2 cellular contexts compared by ENCODE assay signal in genomic region chr14:61300209-61300608, GRCh38.
TF ChIP-seq lines count a peak whose summit lies in the region.

No MANE protein-coding gene starts in this region.

TF ChIP-seq in GM23338, 12 proteins besides CTCF, POLR2A, EP300 and RAD21 (continued from another document):
- TF ChIP-seq POLR2AphosphoS5 (IDR thresholded peaks at IDR 0.05; ENCODE audit: low read depth) (no peak), EZH2phosphoT487 (IDR thresholded peaks at IDR 0.05; ENCODE audit: unreplicated experiment) (no peak), ETS1 (IDR thresholded peaks at IDR 0.05) (no peak), CREB1 (CRISPR knock-in tag; IDR thresholded peaks at IDR 0.05; ENCODE audit: low read depth) (no peak), ZNF114 (CRISPR knock-in tag; IDR thresholded peaks at IDR 0.05) (no peak), ZNF462 (CRISPR knock-in tag; IDR thresholded peaks at IDR 0.05) (no peak), JUNB (IDR thresholded peaks at IDR 0.05; ENCODE audit: unreplicated experiment) (no peak), ZNF331 (CRISPR knock-in tag; IDR thresholded peaks at IDR 0.05; ENCODE audit: low read depth) (no peak), EZH2 (IDR thresholded peaks at IDR 0.05; ENCODE audit: low read depth, unreplicated experiment) (no peak)
- TF ChIP-seq, protein P1, sequence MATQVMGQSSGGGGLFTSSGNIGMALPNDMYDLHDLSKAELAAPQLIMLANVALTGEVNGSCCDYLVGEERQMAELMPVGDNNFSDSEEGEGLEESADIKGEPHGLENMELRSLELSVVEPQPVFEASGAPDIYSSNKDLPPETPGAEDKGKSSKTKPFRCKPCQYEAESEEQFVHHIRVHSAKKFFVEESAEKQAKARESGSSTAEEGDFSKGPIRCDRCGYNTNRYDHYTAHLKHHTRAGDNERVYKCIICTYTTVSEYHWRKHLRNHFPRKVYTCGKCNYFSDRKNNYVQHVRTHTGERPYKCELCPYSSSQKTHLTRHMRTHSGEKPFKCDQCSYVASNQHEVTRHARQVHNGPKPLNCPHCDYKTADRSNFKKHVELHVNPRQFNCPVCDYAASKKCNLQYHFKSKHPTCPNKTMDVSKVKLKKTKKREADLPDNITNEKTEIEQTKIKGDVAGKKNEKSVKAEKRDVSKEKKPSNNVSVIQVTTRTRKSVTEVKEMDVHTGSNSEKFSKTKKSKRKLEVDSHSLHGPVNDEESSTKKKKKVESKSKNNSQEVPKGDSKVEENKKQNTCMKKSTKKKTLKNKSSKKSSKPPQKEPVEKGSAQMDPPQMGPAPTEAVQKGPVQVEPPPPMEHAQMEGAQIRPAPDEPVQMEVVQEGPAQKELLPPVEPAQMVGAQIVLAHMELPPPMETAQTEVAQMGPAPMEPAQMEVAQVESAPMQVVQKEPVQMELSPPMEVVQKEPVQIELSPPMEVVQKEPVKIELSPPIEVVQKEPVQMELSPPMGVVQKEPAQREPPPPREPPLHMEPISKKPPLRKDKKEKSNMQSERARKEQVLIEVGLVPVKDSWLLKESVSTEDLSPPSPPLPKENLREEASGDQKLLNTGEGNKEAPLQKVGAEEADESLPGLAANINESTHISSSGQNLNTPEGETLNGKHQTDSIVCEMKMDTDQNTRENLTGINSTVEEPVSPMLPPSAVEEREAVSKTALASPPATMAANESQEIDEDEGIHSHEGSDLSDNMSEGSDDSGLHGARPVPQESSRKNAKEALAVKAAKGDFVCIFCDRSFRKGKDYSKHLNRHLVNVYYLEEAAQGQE (IDR thresholded peaks at IDR 0.05; ENCODE audit: unreplicated experiment) = no peak

TF ChIP-seq in SK-N-SH treated with all-trans-retinoic acid at 6 μM for 48 hours, 23 proteins besides CTCF, POLR2A, EP300 and RAD21 (continued from another document):
- TF ChIP-seq, protein P2, sequence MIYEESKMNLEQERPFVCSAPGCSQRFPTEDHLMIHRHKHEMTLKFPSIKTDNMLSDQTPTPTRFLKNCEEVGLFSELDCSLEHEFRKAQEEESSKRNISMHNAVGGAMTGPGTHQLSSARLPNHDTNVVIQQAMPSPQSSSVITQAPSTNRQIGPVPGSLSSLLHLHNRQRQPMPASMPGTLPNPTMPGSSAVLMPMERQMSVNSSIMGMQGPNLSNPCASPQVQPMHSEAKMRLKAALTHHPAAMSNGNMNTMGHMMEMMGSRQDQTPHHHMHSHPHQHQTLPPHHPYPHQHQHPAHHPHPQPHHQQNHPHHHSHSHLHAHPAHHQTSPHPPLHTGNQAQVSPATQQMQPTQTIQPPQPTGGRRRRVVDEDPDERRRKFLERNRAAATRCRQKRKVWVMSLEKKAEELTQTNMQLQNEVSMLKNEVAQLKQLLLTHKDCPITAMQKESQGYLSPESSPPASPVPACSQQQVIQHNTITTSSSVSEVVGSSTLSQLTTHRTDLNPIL (CRISPR knock-in tag; IDR thresholded peaks at IDR 0.05; ENCODE audit: low read depth) = no peak
